In genomic region chr4:187184513-187184912, GRCh38 we compare ENCODE assay signal across 20 cellular contexts.
DNase-seq lines count a peak whose midpoint lies in the region; ATAC-seq, FAIRE-seq and TF ChIP-seq lines count a peak whose summit lies in the region.
"Had no signal": no experiment of that assay in that cellular context is flagged by ENCODE, and none has a peak within 500 bp of the region (broad histone marks: within the 10 kb centered on the region; RNA-seq: fewer than 3 reads in every experiment).

No MANE protein-coding gene starts in this region.

- H3K4me1 ChIP-seq in small intestine (ENCODE audit: control insufficient read depth in 2 of 2, insufficient read depth in 1 of 2, low read depth in 1 of 2, low read length in 1 of 2) (peaks cover 0 to 2% of the 10 kb centered on the region in 2 donors), aorta (ENCODE audit: control insufficient read depth in 1 of 2, insufficient read depth in 2 of 2, low read length in 2 of 2) (no peaks in the 10 kb centered on the region)
- H3K4me1 ChIP-seq: heart right ventricle, psoas muscle had no signal

- H3K9me3 Mint-ChIP-seq in activated T-helper 1 cell treated with anti-CD3 and anti-CD28 coated beads, Interleukin-12 subunit alpha, Interleukin-12 subunit beta, Interleukin-2, Interleukin-4 antibody, amounts not matched to agents 30 ng/mL and 10 ng/mL and 1 ng/mL, durations not matched to agents 14 hours and 24 hours and 36 hours = peaks cover 2% of the 10 kb centered on the region

- H3K27ac ChIP-seq in small intestine (ENCODE audit: low read depth in 1 of 2, low read length in 1 of 2) (no peak overlapping the region), aorta (ENCODE audit: low read depth in 1 of 2, low read length in 2 of 2) (no peak overlapping the region)
- H3K27ac ChIP-seq: heart right ventricle, neutrophil, psoas muscle, thoracic aorta had no signal

- H3K4me1 Mint-ChIP-seq in activated T-helper 1 cell treated with anti-CD3 and anti-CD28 coated beads, Interleukin-12 subunit alpha, Interleukin-12 subunit beta, Interleukin-2, Interleukin-4 antibody, amounts not matched to agents 30 ng/mL and 10 ng/mL and 1 ng/mL, durations not matched to agents 14 hours and 24 hours and 36 hours (ENCODE audit: low read depth) = no peaks in the 10 kb centered on the region
- H3K4me1 Mint-ChIP-seq: activated B cell treated with CpG ODN at 0.5 μM for 24 hours; activated CD4-positive, alpha-beta memory T cell treated with anti-CD3 and anti-CD28 coated beads, Interleukin-2, amount 10 ng/mL, durations not matched to agents 7 days and 5 days; CD4-positive, CD25-positive, alpha-beta regulatory T cell; stimulated activated memory B cell treated with anti-CD40 and anti-IgM and Interleukin-4, amounts not matched to agents 10 μg/mL and 1 μg/mL and 100 μg/mL, for 72 hours had no signal

- no peak for ATAC-seq in aorta (ENCODE audit: low FRiP score)
- ATAC-seq: heart right ventricle; psoas muscle; stimulated activated memory B cell treated with anti-CD40 and anti-IgM and Interleukin-4, amounts not matched to agents 10 μg/mL and 1 μg/mL and 100 μg/mL, for 72 hours had no signal

- no peaks in the 10 kb centered on the region for H3K27me3 Mint-ChIP-seq in activated T-helper 1 cell treated with anti-CD3 and anti-CD28 coated beads, Interleukin-12 subunit alpha, Interleukin-12 subunit beta, Interleukin-2, Interleukin-4 antibody, amounts not matched to agents 30 ng/mL and 10 ng/mL and 1 ng/mL, durations not matched to agents 14 hours and 24 hours and 36 hours (ENCODE audit: insufficient read depth)
- H3K27me3 Mint-ChIP-seq: activated B cell treated with CpG ODN at 0.5 μM for 24 hours; activated CD4-positive, alpha-beta memory T cell treated with anti-CD3 and anti-CD28 coated beads, Interleukin-2, amount 10 ng/mL, durations not matched to agents 7 days and 5 days; CD4-positive, CD25-positive, alpha-beta regulatory T cell; stimulated activated memory B cell treated with anti-CD40 and anti-IgM and Interleukin-4, amounts not matched to agents 10 μg/mL and 1 μg/mL and 100 μg/mL, for 72 hours had no signal

- H3K27ac Mint-ChIP-seq in activated T-helper 1 cell treated with anti-CD3 and anti-CD28 coated beads, Interleukin-12 subunit alpha, Interleukin-12 subunit beta, Interleukin-2, Interleukin-4 antibody, amounts not matched to agents 30 ng/mL and 10 ng/mL and 1 ng/mL, durations not matched to agents 14 hours and 24 hours and 36 hours = no peak overlapping the region
- H3K27ac Mint-ChIP-seq: activated B cell treated with CpG ODN at 0.5 μM for 24 hours; activated CD4-positive, alpha-beta memory T cell treated with anti-CD3 and anti-CD28 coated beads, Interleukin-2, amount 10 ng/mL, durations not matched to agents 7 days and 5 days; CD4-positive, CD25-positive, alpha-beta regulatory T cell; stimulated activated memory B cell treated with anti-CD40 and anti-IgM and Interleukin-4, amounts not matched to agents 10 μg/mL and 1 μg/mL and 100 μg/mL, for 72 hours had no signal

- H3K36me3 Mint-ChIP-seq in activated T-helper 1 cell treated with anti-CD3 and anti-CD28 coated beads, Interleukin-12 subunit alpha, Interleukin-12 subunit beta, Interleukin-2, Interleukin-4 antibody, amounts not matched to agents 30 ng/mL and 10 ng/mL and 1 ng/mL, durations not matched to agents 14 hours and 24 hours and 36 hours (ENCODE audit: low read depth) = no peaks in the 10 kb centered on the region
- H3K36me3 Mint-ChIP-seq: CD4-positive, CD25-positive, alpha-beta regulatory T cell; stimulated activated memory B cell treated with anti-CD40 and anti-IgM and Interleukin-4, amounts not matched to agents 10 μg/mL and 1 μg/mL and 100 μg/mL, for 72 hours had no signal

- 8 to 56% (median 39%) methylated on average over 6 of the region's 6 CpGs for WGBS in small intestine, 3 donors
- WGBS in aorta, 2 donors = 93% methylated on average over 6 of the region's 6 CpGs

- peak; percentile 76 for DNase-seq in M059J (ENCODE audit: low read depth)
- DNase-seq in NCI-H69 (lab: John Stamatoyannopoulos, UW) = peak; percentile 95
- peak; percentile 38 for DNase-seq in epithelial cell of proximal tubule (ENCODE audit: low read depth)
- peak; percentile 51 for DNase-seq in small intestine
- no peak for DNase-seq in aorta
- no peak for DNase-seq in DMS 273 (lab: John Stamatoyannopoulos, UW; ENCODE audit: unreplicated experiment)
- DNase-seq in activated T-helper 1 cell treated with anti-CD3 and anti-CD28 coated beads, Interleukin-12 subunit alpha, Interleukin-12 subunit beta, Interleukin-2, Interleukin-4 antibody, amounts not matched to agents 30 ng/mL and 10 ng/mL and 1 ng/mL, durations not matched to agents 14 hours and 24 hours and 36 hours (ENCODE audit: low spot score) = no peak
- DNase-seq: activated B cell treated with CpG ODN at 0.5 μM for 24 hours; activated CD4-positive, alpha-beta memory T cell treated with anti-CD3 and anti-CD28 coated beads, Interleukin-2, amount 10 ng/mL, durations not matched to agents 7 days and 5 days; activated gamma-delta T cell; CD4-positive, CD25-positive, alpha-beta regulatory T cell; cortex of kidney; H7; heart right ventricle; MM.1S; NCI-H1930; psoas muscle had no signal

- intact Hi-C loops in aorta (cut with DNase I) = no loop called here
- intact Hi-C loops in activated T-helper 1 cell treated with anti-CD3 and anti-CD28 coated beads, Interleukin-12 subunit alpha, Interleukin-12 subunit beta, Interleukin-2, Interleukin-4 antibody, amounts not matched to agents 30 ng/mL and 10 ng/mL and 1 ng/mL, durations not matched to agents 14 hours and 24 hours and 36 hours (cut with micrococcal nuclease) = no loop called here

- no peaks in the 10 kb centered on the region for H3K9me3 ChIP-seq in small intestine (ENCODE audit: control insufficient read depth, low read depth)
- H3K9me3 ChIP-seq in aorta (ENCODE audit: control insufficient read depth, low read length) = no peaks in the 10 kb centered on the region
- H3K9me3 ChIP-seq: heart right ventricle, neutrophil, psoas muscle, thoracic aorta had no signal

- TF ChIP-seq CTCF in epithelial cell of proximal tubule (conservative IDR thresholded peaks at IDR 0.05; ENCODE audit: low read depth, low read length) = no peak

- H3K27me3 ChIP-seq in small intestine (ENCODE audit: control insufficient read depth in 2 of 2, insufficient read depth in 2 of 2, low read length in 2 of 2) (no peaks in the 10 kb centered on the region), aorta (ENCODE audit: control insufficient read depth in 1 of 2, insufficient read depth in 2 of 2, low read length in 1 of 2) (no peaks in the 10 kb centered on the region)
- H3K27me3 ChIP-seq: heart right ventricle, neutrophil had no signal

- FAIRE-seq in small intestine (lab: Jason Lieb, UNC) = no peak

- H3K4me3 ChIP-seq in epithelial cell of proximal tubule (ENCODE audit: low read depth, low read length) (no peak overlapping the region), small intestine (ENCODE audit: low read depth in 1 of 2, low read length in 2 of 2) (no peak overlapping the region), aorta (ENCODE audit: low read length in 2 of 2) (no peak overlapping the region)
- H3K4me3 ChIP-seq: heart right ventricle, psoas muscle, thoracic aorta had no signal

- no peak overlapping the region for H3K4me3 Mint-ChIP-seq in activated T-helper 1 cell treated with anti-CD3 and anti-CD28 coated beads, Interleukin-12 subunit alpha, Interleukin-12 subunit beta, Interleukin-2, Interleukin-4 antibody, amounts not matched to agents 30 ng/mL and 10 ng/mL and 1 ng/mL, durations not matched to agents 14 hours and 24 hours and 36 hours
- H3K4me3 Mint-ChIP-seq: activated B cell treated with CpG ODN at 0.5 μM for 24 hours; activated CD4-positive, alpha-beta memory T cell treated with anti-CD3 and anti-CD28 coated beads, Interleukin-2, amount 10 ng/mL, durations not matched to agents 7 days and 5 days; CD4-positive, CD25-positive, alpha-beta regulatory T cell; stimulated activated memory B cell treated with anti-CD40 and anti-IgM and Interleukin-4, amounts not matched to agents 10 μg/mL and 1 μg/mL and 100 μg/mL, for 72 hours had no signal

- H3K36me3 ChIP-seq in small intestine (ENCODE audit: control insufficient read depth in 2 of 2, insufficient read depth in 2 of 2, low read length in 2 of 2) = no peaks in the 10 kb centered on the region
- no peaks in the 10 kb centered on the region for H3K36me3 ChIP-seq in aorta (ENCODE audit: control insufficient read depth in 1 of 2, insufficient read depth in 2 of 2, low read length in 1 of 2)
- H3K36me3 ChIP-seq: heart right ventricle, neutrophil, thoracic aorta had no signal

Comparison
In these comparisons a context has a peak if more than half of its experiments do, and no peak if none do; other contexts are left out.
1. DNase-seq: peak in M059J (single experiment), NCI-H69 (single experiment), epithelial cell of proximal tubule (single experiment) and small intestine (single experiment); none in aorta (0 of 2), DMS 273 (single experiment) and activated T-helper 1 cell treated with anti-CD3 and anti-CD28 coated beads, Interleukin-12 subunit alpha, Interleukin-12 subunit beta, Interleukin-2, Interleukin-4 antibody, amounts not matched to agents 30 ng/mL and 10 ng/mL and 1 ng/mL, durations not matched to agents 14 hours and 24 hours and 36 hours (single experiment).